Comparison of ENCODE assay signal across 17 cellular contexts in the genomic region with DNA sequence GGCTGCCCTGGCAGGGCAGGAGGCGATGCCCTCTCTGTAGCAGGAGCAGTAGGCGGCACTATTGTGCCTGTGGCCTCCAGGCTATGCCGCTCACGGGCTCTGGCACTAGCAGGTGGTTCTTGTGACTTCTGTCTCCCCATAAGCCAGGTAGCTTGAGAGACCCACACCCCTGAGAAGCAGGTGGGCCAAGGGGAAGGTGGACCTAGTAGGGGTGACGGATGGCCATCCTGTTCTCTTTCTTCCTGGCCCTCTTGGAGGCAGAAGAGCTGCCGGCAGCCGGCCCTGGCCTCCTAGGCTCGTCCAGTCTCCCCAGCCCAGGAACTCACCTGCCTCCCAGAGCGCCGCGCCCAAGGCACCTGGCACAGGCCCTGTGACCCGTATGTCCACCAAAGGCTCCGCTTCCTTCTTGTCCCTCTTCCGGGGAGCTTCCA. TPM values are rescaled to one million over a fixed set of nuclear protein-coding genes. Genes with fewer than 3 reads are reported as not detected.
DNase-seq lines count a peak whose midpoint lies in the region; ATAC-seq and TF ChIP-seq lines count a peak whose summit lies in the region.
"Had no signal": no experiment of that assay in that cellular context is flagged by ENCODE, and none has a peak within 500 bp of the region (broad histone marks: within the 10 kb centered on the region; RNA-seq: fewer than 3 reads in every experiment).

No MANE protein-coding gene starts in this region.

- H3K4me1 Mint-ChIP-seq in naive thymus-derived CD8-positive, alpha-beta T cell: peaks cover 0 to 7% (median 4%) of the 10 kb centered on the region in 4 donors

- intact Hi-C loops in left ventricle myocardium inferior (cut with micrococcal nuclease) (no loop called here), heart right ventricle (cut with DNase I) (loop anchor here in 3 of 10 donors (2.0 to 5.0 kb wide), 2 partner anchors 19 to 155 kb away; partner anchors contain the start of gene SHLD2 (in 2 of the 3)), sigmoid colon (cut with DNase I) (no loop called here)

- TF ChIP-seq EP300 in sigmoid colon (IDR thresholded peaks at IDR 0.05): no peak

- no peaks in the 10 kb centered on the region for H3K9me3 ChIP-seq in left ventricle myocardium inferior (replicated peaks)
- H3K9me3 ChIP-seq in heart right ventricle: no peaks in the 10 kb centered on the region
- no peaks in the 10 kb centered on the region for H3K9me3 ChIP-seq in sigmoid colon
- H3K9me3 ChIP-seq: A549 had no signal

- H3K4me1 ChIP-seq in left ventricle myocardium inferior (peaks cover 63% of the 10 kb centered on the region), heart right ventricle (peaks cover 6 to 71% (median 36%) of the 10 kb centered on the region in 9 donors), foreskin keratinocyte (peaks cover 5% of the 10 kb centered on the region), sigmoid colon (peaks cover 0 to 28% (median 24%) of the 10 kb centered on the region in 4 donors)

- 94 to 96% methylated on average over 14 of the region's 14 CpGs for WGBS in heart right ventricle, 2 donors
- WGBS in sigmoid colon, 2 donors: 75 to 92% methylated on average over 14 of the region's 14 CpGs

- peak overlapping the region; percentile 49 for H3K4me3 ChIP-seq in left ventricle myocardium inferior
- peak overlapping the region in 1 of 10 donors; percentile 27 for H3K4me3 ChIP-seq in heart right ventricle
- H3K4me3 ChIP-seq in sigmoid colon: no peak overlapping the region
- H3K4me3 ChIP-seq: A549, GM23338 had no signal

- H3K9me3 Mint-ChIP-seq in naive thymus-derived CD8-positive, alpha-beta T cell: no peaks in the 10 kb centered on the region

- TF ChIP-seq CTCF in left ventricle myocardium inferior (IDR thresholded peaks at IDR 0.05; ENCODE audit: borderline replicate concordance): no peak
- no peak for TF ChIP-seq CTCF in heart right ventricle (IDR thresholded peaks at IDR 0.05)
- peak; percentile 4 for TF ChIP-seq CTCF in foreskin keratinocyte (conservative IDR thresholded peaks at IDR 0.05)
- no peak for TF ChIP-seq CTCF in sigmoid colon (IDR thresholded peaks at IDR 0.05)
- no peak for TF ChIP-seq CTCF in omental fat pad (IDR thresholded peaks at IDR 0.05)

- no peak overlapping the region for H3K27ac Mint-ChIP-seq in naive thymus-derived CD8-positive, alpha-beta T cell
- H3K27ac Mint-ChIP-seq: GM23338 had no signal

- no peak for ATAC-seq in heart right ventricle
- no peak for ATAC-seq in foreskin keratinocyte
- no peak for ATAC-seq in naive thymus-derived CD8-positive, alpha-beta T cell
- no peak for ATAC-seq in omental fat pad (ENCODE audit: low FRiP score)
- ATAC-seq: A549, Right ventricle myocardium inferior had no signal

- DNase-seq in left ventricle myocardium inferior (no peak), heart right ventricle (no peak), foreskin keratinocyte (no peak), sigmoid colon (peak; percentile 62), NCI-H524 (lab: John Stamatoyannopoulos, UW) (no peak), omental fat pad (ENCODE audit: low spot score) (no peak), G401 (ENCODE audit: low spot score) (no peak)
- no peak for DNase-seq in naive thymus-derived CD8-positive, alpha-beta T cell
- DNase-seq: AML-193, DMS79, KG1, NCI-H1048, NCI-H1694, NCI-H345 had no signal

- in situ Hi-C loops in G401 (cut with HindIII; ENCODE audit: low sequenced_read_pairs): no loop called here

- no peak overlapping the region for H3K27ac ChIP-seq in left ventricle myocardium inferior (replicated peaks)
- H3K27ac ChIP-seq in heart right ventricle: no peak overlapping the region
- H3K27ac ChIP-seq in foreskin keratinocyte: no peak overlapping the region
- no peak overlapping the region for H3K27ac ChIP-seq in sigmoid colon
- H3K27ac ChIP-seq: A549 had no signal

- H3K36me3 Mint-ChIP-seq in naive thymus-derived CD8-positive, alpha-beta T cell: no peaks in the 10 kb centered on the region

- TF ChIP-seq POLR2A in sigmoid colon (IDR thresholded peaks at IDR 0.05): no peak

- H3K27me3 ChIP-seq in left ventricle myocardium inferior (ENCODE audit: low read depth) (no peaks in the 10 kb centered on the region), heart right ventricle (no peaks in the 10 kb centered on the region), foreskin keratinocyte (peaks cover 2% of the 10 kb centered on the region), sigmoid colon (peaks cover 0 to 14% (median 0%) of the 10 kb centered on the region in 3 donors)

- no peak overlapping the region for H3K4me3 Mint-ChIP-seq in naive thymus-derived CD8-positive, alpha-beta T cell
- H3K4me3 Mint-ChIP-seq: GM23338 had no signal

- POLR2A ChIA-PET in naive thymus-derived CD8-positive, alpha-beta T cell (lab: Charles Lee): interaction anchor here (0.5 to 1.0 kb wide), 3 partner anchors 26 to 227 kb away, joined by 3 to 4 read pairs (median 3); partner anchors contain the start of gene ADIRF

- H3K36me3 ChIP-seq in left ventricle myocardium inferior (peaks cover 39% of the 10 kb centered on the region), heart right ventricle (peaks cover 0 to 88% (median 10%) of the 10 kb centered on the region in 9 donors), sigmoid colon (no peaks in the 10 kb centered on the region)

- H3K27me3 Mint-ChIP-seq in naive thymus-derived CD8-positive, alpha-beta T cell: no peaks in the 10 kb centered on the region

RNA-seq across cellular contexts. Expression of gene MMRN2, which starts 15.4 kb away (rescaled TPM):
- total RNA-seq in left ventricle myocardium inferior (32.1 TPM), heart right ventricle (10 to 100 TPM; 23.4 to 43.2 (median 36.2) TPM), foreskin keratinocyte (6.2 and 11.1 TPM in 2 replicates), sigmoid colon (10 to 100 TPM in 3 of 4 donors, 1 to 10 TPM in 1; 8.6 to 23.3 (median 14.1) TPM), omental fat pad (100 to 1,000 TPM in 1 of 4 donors, 10 to 100 TPM in 3; 29.3 to 148 (median 78.2) TPM)
- polyA plus RNA-seq in heart right ventricle (10 to 100 TPM; 22.5 to 31.7 TPM), foreskin keratinocyte (2.8 and 4.9 TPM in 2 replicates), sigmoid colon (1 to 10 TPM in 2 of 3 donors, under 1 TPM in 1; 0.92 to 6.5 (median 1.8) TPM)
- 1 to 10 TPM in 1 of 2 experiments, not detected in 1; 1.2 TPM for total RNA-seq in naive thymus-derived CD8-positive, alpha-beta T cell
- under 1 TPM in 2 of 3 donors, not detected in 1; 0.11 to 0.74 TPM for polyA plus RNA-seq in naive thymus-derived CD8-positive, alpha-beta T cell
- total RNA-seq in G401 (2014; rRNA removed; shearing (Covaris generic)): 7.2 and 9.7 TPM in 2 replicates

RNA-seq across cellular contexts. Expression of gene SNCG, which starts 16.4 kb away (rescaled TPM):
- total RNA-seq in left ventricle myocardium inferior (14.7 TPM), heart right ventricle (10 to 100 TPM in 9 of 10 donors, 1 to 10 TPM in 1; 9.4 to 21.4 (median 12.6) TPM), foreskin keratinocyte (1.5 and 1.7 TPM in 2 replicates), sigmoid colon (10 to 100 TPM; 24.2 to 55.0 (median 38.4) TPM), omental fat pad (100 to 1,000 TPM in 3 of 4 donors, 10 to 100 TPM in 1; 70.9 to 252 (median 180) TPM)
- polyA plus RNA-seq in heart right ventricle (10 to 100 TPM; 35.2 to 68.0 TPM), foreskin keratinocyte (2.1 and 2.7 TPM in 2 replicates), sigmoid colon (10 to 100 TPM in 2 of 3 donors, 1 to 10 TPM in 1; 4.6 to 24.0 (median 11.4) TPM)
- under 1 TPM in 1 of 2 experiments, not detected in 1; 0.58 TPM for total RNA-seq in naive thymus-derived CD8-positive, alpha-beta T cell
- polyA plus RNA-seq in naive thymus-derived CD8-positive, alpha-beta T cell: not detected
- 53.5 and 71.1 TPM in 2 replicates for total RNA-seq in G401 (2014; rRNA removed; shearing (Covaris generic))

RNA-seq across cellular contexts. Expression of gene ADIRF, which starts 26.3 kb away (rescaled TPM):
- total RNA-seq in left ventricle myocardium inferior (41.1 TPM), heart right ventricle (100 to 1,000 TPM in 1 of 10 donors, 10 to 100 TPM in 9; 18.5 to 113 (median 40.4) TPM), foreskin keratinocyte (84.3 and 107 TPM in 2 replicates), sigmoid colon (10 to 100 TPM; 45.3 to 98.1 (median 67.1) TPM), omental fat pad (100 to 1,000 TPM; 504 to 829 (median 668) TPM)
- polyA plus RNA-seq in heart right ventricle (100 to 1,000 TPM; 174 to 234 TPM), foreskin keratinocyte (96.5 and 140 TPM in 2 replicates), sigmoid colon (100 to 1,000 TPM; 112 to 157 (median 118) TPM)
- total RNA-seq in naive thymus-derived CD8-positive, alpha-beta T cell: not detected
- not detected for polyA plus RNA-seq in naive thymus-derived CD8-positive, alpha-beta T cell
- not detected in 2 replicates for total RNA-seq in G401 (2014; rRNA removed; shearing (Covaris generic))
- total RNA-seq: GM23338 had no signal
- polyA plus RNA-seq: A549 had no signal

Comparison
In these comparisons a context has a peak if more than half of its experiments do, and no peak if none do; other contexts are left out.
1. RNA of gene ADIRF, which starts 26.3 kb away (total RNA-seq): 504 to 829 TPM in omental fat pad, 84.3 to 107 TPM in foreskin keratinocyte, 45.3 to 98.1 TPM in sigmoid colon, 18.5 to 113 TPM in heart right ventricle and 41.1 TPM in left ventricle myocardium inferior (single experiment); not detected in naive thymus-derived CD8-positive, alpha-beta T cell and not detected in G401; every median in the first group is over 10 times any median in the second.